Comparison of ENCODE assay signal across 8 cellular contexts in genomic region chr15:40471778-40472130, GRCh38. TPM values are rescaled to one million over a fixed set of nuclear protein-coding genes. Genes with fewer than 3 reads are reported as not detected.
DNase-seq lines count a peak whose midpoint lies in the region; ATAC-seq and TF ChIP-seq lines count a peak whose summit lies in the region.

No MANE protein-coding gene starts in this region.

- H3K27me3 Mint-ChIP-seq in activated CD4-positive, alpha-beta T cell treated with anti-CD3 and anti-CD28 coated beads for 36 hours, result no peaks in the 10 kb centered on the region
- H3K27me3 Mint-ChIP-seq in activated T-cell treated with anti-CD3 and anti-CD28 coated beads, Interleukin-2, amount 50 U/mL, for 72 hours (ENCODE audit: low read depth), result no peaks in the 10 kb centered on the region

- H3K4me3 Mint-ChIP-seq in activated CD4-positive, alpha-beta T cell treated with anti-CD3 and anti-CD28 coated beads for 36 hours, result peak overlapping the region; percentile 76
- peak overlapping the region; percentile 90 to 95 for H3K4me3 Mint-ChIP-seq in activated T-cell treated with anti-CD3 and anti-CD28 coated beads, Interleukin-2, amount 50 U/mL, for 72 hours

- peak overlapping the region; percentile 74 for H3K27ac Mint-ChIP-seq in activated CD4-positive, alpha-beta T cell treated with anti-CD3 and anti-CD28 coated beads for 36 hours
- H3K27ac Mint-ChIP-seq in activated T-cell treated with anti-CD3 and anti-CD28 coated beads, Interleukin-2, amount 50 U/mL, for 72 hours, result peak overlapping the region; percentile 72

- TF ChIP-seq CTCF in cardiac muscle cell (IDR thresholded peaks at IDR 0.05; ENCODE audit: low read depth, low read length), result no peak

- peak; percentile 42 for DNase-seq in activated CD4-positive, alpha-beta T cell treated with anti-CD3 and anti-CD28 coated beads for 36 hours
- DNase-seq in activated CD4-positive, alpha-beta T cell treated with anti-CD3 and anti-CD28 coated beads for 1 hour, result no peak
- peak in 1 of 2 donors; percentile 13 for DNase-seq in activated T-cell treated with anti-CD3 and anti-CD28 coated beads, Interleukin-2, amount 50 U/mL, for 72 hours
- DNase-seq in cardiac muscle cell (ENCODE audit: low read depth in 1 of 2, low spot score in 1 of 2), result peak; percentile 18 to 39
- no peak for DNase-seq in globus pallidus (ENCODE audit: low spot score)
- DNase-seq in NCI-H187 treated with DMSO at 0.1 percent for 48 hours (lab: John Stamatoyannopoulos, UW), result no peak

- H3K4me3 ChIP-seq in cardiac muscle cell, result peak overlapping the region; percentile 71
- H3K4me3 ChIP-seq in rectal smooth muscle tissue (ENCODE audit: low read length), result peak overlapping the region; percentile 90

- H3K36me3 ChIP-seq in cardiac muscle cell (no peaks in the 10 kb centered on the region), rectal smooth muscle tissue (ENCODE audit: control insufficient read depth, insufficient read depth, low read length) (no peaks in the 10 kb centered on the region)

- CTCF ChIA-PET in activated CD4-positive, alpha-beta T cell treated with anti-CD3 and anti-CD28 coated beads for 36 hours (lab: Charles Lee), result no interaction called here

- H3K9me3 ChIP-seq in cardiac muscle cell (ENCODE audit: low read depth), result no peaks in the 10 kb centered on the region

- H3K27ac ChIP-seq in cardiac muscle cell (peak overlapping the region; percentile 82), rectal smooth muscle tissue (ENCODE audit: low read depth, low read length) (no peak overlapping the region)

- peak; percentile 32 for ATAC-seq in activated CD4-positive, alpha-beta T cell treated with anti-CD3 and anti-CD28 coated beads for 36 hours
- ATAC-seq in HG03571 (IDR thresholded peaks at IDR 0.05; ENCODE audit: unreplicated experiment), result peak; percentile 18
- peak; percentile 27 to 35 for ATAC-seq in activated T-cell treated with anti-CD3 and anti-CD28 coated beads, Interleukin-2, amount 50 U/mL, for 72 hours (replicated peaks in 1 of 2)

- H3K4me1 ChIP-seq in cardiac muscle cell (ENCODE audit: low read depth), result peaks cover 5% of the 10 kb centered on the region
- peaks cover 4% of the 10 kb centered on the region for H3K4me1 ChIP-seq in rectal smooth muscle tissue (ENCODE audit: control insufficient read depth, insufficient read depth, low read length)

- no peaks in the 10 kb centered on the region for H3K9me3 Mint-ChIP-seq in activated CD4-positive, alpha-beta T cell treated with anti-CD3 and anti-CD28 coated beads for 36 hours (ENCODE audit: low read depth)
- H3K9me3 Mint-ChIP-seq in activated T-cell treated with anti-CD3 and anti-CD28 coated beads, Interleukin-2, amount 50 U/mL, for 72 hours, result no peaks in the 10 kb centered on the region

- peaks cover 15% of the 10 kb centered on the region for H3K4me1 Mint-ChIP-seq in activated CD4-positive, alpha-beta T cell treated with anti-CD3 and anti-CD28 coated beads for 36 hours
- H3K4me1 Mint-ChIP-seq in activated T-cell treated with anti-CD3 and anti-CD28 coated beads, Interleukin-2, amount 50 U/mL, for 72 hours (ENCODE audit: low read depth), result peaks cover 28% of the 10 kb centered on the region

- intact Hi-C loops in activated CD4-positive, alpha-beta T cell treated with anti-CD3 and anti-CD28 coated beads for 36 hours (cut with DNase I, micrococcal nuclease), result loop anchor here (1.0 to 2.0 kb wide), 3 partner anchors 17 to 31 kb away; partner anchors contain the start of gene BAHD1 (in 1 of the 2)

- POLR2A ChIA-PET in activated CD4-positive, alpha-beta T cell treated with anti-CD3 and anti-CD28 coated beads for 36 hours (lab: Charles Lee), result no interaction called here

- H3K36me3 Mint-ChIP-seq in activated CD4-positive, alpha-beta T cell treated with anti-CD3 and anti-CD28 coated beads for 36 hours (ENCODE audit: low read depth), result no peaks in the 10 kb centered on the region
- H3K36me3 Mint-ChIP-seq in activated T-cell treated with anti-CD3 and anti-CD28 coated beads, Interleukin-2, amount 50 U/mL, for 72 hours (ENCODE audit: insufficient read depth in 2 of 2), result no peaks in the 10 kb centered on the region

- peak overlapping the region; percentile 20 for H3K9ac ChIP-seq in rectal smooth muscle tissue (ENCODE audit: low read length)

- H3K27me3 ChIP-seq in cardiac muscle cell (no peaks in the 10 kb centered on the region), rectal smooth muscle tissue (ENCODE audit: control insufficient read depth, insufficient read depth, low read length) (no peaks in the 10 kb centered on the region)

RNA-seq across cellular contexts. Expression of gene CHST14, which starts 1.0 kb away (rescaled TPM):
- 1 to 10 TPM; 5.4 to 6.2 TPM for total RNA-seq in activated CD4-positive, alpha-beta T cell treated with anti-CD3 and anti-CD28 coated beads for 36 hours
- total RNA-seq in activated T-cell treated with anti-CD3 and anti-CD28 coated beads, Interleukin-2, amount 50 U/mL, for 72 hours, result 1 to 10 TPM; 9.5 to 9.7 TPM
- 18.3 and 24.4 TPM in 2 replicates for total RNA-seq in cardiac muscle cell
- polyA plus RNA-seq in cardiac muscle cell, result 22.1 and 26.0 TPM in 2 replicates

RNA-seq across cellular contexts. Expression of gene BAHD1, which starts 31.0 kb away (rescaled TPM):
- total RNA-seq in activated CD4-positive, alpha-beta T cell treated with anti-CD3 and anti-CD28 coated beads for 36 hours, result 10 to 100 TPM; 15.3 to 16.7 TPM
- 10 to 100 TPM; 20.8 to 21.9 TPM for total RNA-seq in activated T-cell treated with anti-CD3 and anti-CD28 coated beads, Interleukin-2, amount 50 U/mL, for 72 hours
- total RNA-seq in cardiac muscle cell, result 22.9 and 29.3 TPM in 2 replicates
- 14.9 and 15.7 TPM in 2 replicates for polyA plus RNA-seq in cardiac muscle cell

Comparison
In these comparisons a context has a peak if more than half of its experiments do, and no peak if none do; other contexts are left out.
1. DNase-seq: peak in activated CD4-positive, alpha-beta T cell treated with anti-CD3 and anti-CD28 coated beads for 36 hours (single experiment) and cardiac muscle cell (2 of 2); none in activated CD4-positive, alpha-beta T cell treated with anti-CD3 and anti-CD28 coated beads for 1 hour (single experiment), globus pallidus (single experiment) and NCI-H187 treated with DMSO at 0.1 percent for 48 hours (single experiment).
2. Peak in every context shown above with its lines, with median percentiles within 50 percentile points of each other: ATAC-seq.